In the genomic region with DNA sequence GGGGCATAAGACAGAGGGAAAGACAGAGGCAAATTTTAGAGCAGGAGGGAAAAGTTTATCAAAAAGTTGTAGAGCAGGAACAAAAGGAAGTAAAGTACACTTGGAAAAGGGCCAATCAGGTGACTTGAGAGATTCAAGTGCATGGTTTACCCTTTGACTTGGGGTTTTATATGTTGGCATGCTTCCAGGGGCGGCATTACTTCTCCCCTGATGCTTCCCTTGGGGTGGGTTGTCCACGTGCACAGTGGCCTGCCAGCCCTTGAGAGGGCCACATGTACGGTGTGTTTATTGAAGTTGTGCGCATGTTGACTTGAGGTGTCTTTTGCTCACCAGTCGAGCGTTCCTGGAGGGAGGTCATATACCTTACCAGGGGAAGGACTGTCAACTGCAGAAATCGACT, we compare ENCODE assay signal across 19 cellular contexts.
"Had no signal": no experiment of that assay in that cellular context is flagged by ENCODE, and none has a peak within 500 bp of the region (broad histone marks: within the 10 kb centered on the region; RNA-seq: fewer than 3 reads in every experiment).

No MANE protein-coding gene starts in this region.

- H3K4me2 ChIP-seq: neural progenitor cell had no signal

- DNase-seq: activated B cell treated with CpG ODN at 0.5 μM for 24 hours; activated CD4-positive, alpha-beta memory T cell treated with anti-CD3 and anti-CD28 coated beads for 36 hours; activated CD4-positive, alpha-beta T cell treated with anti-CD3 and anti-CD28 coated beads for 4 hours; activated naive CD4-positive, alpha-beta T cell treated with Interleukin-2 at 50 U/mL for 16 hours; activated naive CD8-positive, alpha-beta T cell treated with anti-CD3 and anti-CD28 coated beads for 36 hours; activated T-cell treated with anti-CD3 and anti-CD28 coated beads, Interleukin-2, amount 50 U/mL, for 48 hours; head of caudate nucleus; hypothalamus; mesendoderm; naive thymus-derived CD8-positive, alpha-beta T cell; retina; sigmoid colon; stimulated activated CD4-positive, alpha-beta T cell treated with anti-CD3 and anti-CD28 coated beads, Interleukin-2, amount 100 ng/mL, for 48 hours; stimulated activated CD8-positive, alpha-beta memory T cell treated with anti-CD3 and anti-CD28 coated beads, Interleukin-4, amount 100 ng/mL, for 48 hours; stimulated activated naive B cell treated with anti-CD40 and anti-IgM and Interleukin-4, amounts not matched to agents 10 μg/mL and 1 μg/mL and 100 μg/mL, for 72 hours; trophoblast cell had no signal

- H3K9me3 ChIP-seq: esophagus muscularis mucosa, sigmoid colon, vagina had no signal

- H3K36me3 ChIP-seq: esophagus muscularis mucosa, neural progenitor cell, sigmoid colon, vagina had no signal

- H3K27me3 ChIP-seq: esophagus muscularis mucosa, neural progenitor cell, sigmoid colon, vagina had no signal

- H3K4me3 ChIP-seq: esophagus muscularis mucosa, neural progenitor cell, sigmoid colon, vagina had no signal

- H3K4me1 ChIP-seq: neural progenitor cell had no signal

- H3K9ac ChIP-seq: neural progenitor cell had no signal

- H3K27ac ChIP-seq: esophagus muscularis mucosa, neural progenitor cell, sigmoid colon, vagina had no signal

- ATAC-seq: naive thymus-derived CD8-positive, alpha-beta T cell; stimulated activated naive B cell treated with anti-CD40 and anti-IgM and Interleukin-4, amounts not matched to agents 10 μg/mL and 1 μg/mL and 100 μg/mL, for 72 hours had no signal

- H2AFZ ChIP-seq: neural progenitor cell had no signal
